ENCODE assay signal across 8 cellular contexts in the genomic region with DNA sequence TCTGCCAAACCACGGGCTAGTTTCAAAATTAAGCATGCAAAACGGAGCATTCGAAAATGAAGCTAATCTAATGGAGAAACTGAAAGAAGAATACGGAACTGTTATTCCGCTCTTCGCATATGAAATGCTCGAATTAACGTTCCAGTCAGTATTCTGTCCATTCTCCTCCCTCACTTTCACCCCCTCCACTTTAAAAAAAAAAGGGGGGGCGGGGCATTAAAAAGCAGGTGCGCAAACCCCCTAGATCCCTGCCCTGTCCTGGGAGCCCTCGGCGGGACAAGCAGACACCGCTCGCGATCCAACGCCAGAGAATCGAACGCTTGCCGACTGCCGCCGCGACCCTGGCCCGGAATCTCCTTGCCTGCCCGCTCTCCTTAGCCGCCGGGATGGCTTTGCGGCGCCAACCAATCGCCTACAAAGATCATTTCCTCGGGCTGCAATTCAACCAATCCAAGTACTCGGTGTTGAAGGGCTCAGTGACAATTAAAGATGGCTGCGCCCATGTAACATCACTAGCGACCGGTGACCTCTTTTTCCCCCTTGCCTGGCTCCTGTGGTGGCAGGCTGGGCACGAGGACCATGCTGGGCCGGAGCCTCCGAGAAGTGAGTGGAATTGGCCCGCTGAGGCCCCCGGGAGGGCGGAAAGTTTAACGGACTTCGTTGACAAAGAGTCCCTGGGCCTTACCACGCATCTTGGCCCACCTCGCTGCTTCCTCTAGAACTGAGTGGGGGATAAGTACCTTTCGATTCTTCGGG. TPM values are rescaled to one million over a fixed set of nuclear protein-coding genes. Genes with fewer than 3 reads are reported as not detected.
DNase-seq lines count a peak whose midpoint lies in the region; ATAC-seq and TF ChIP-seq lines count a peak whose summit lies in the region.

A gene with protein sequence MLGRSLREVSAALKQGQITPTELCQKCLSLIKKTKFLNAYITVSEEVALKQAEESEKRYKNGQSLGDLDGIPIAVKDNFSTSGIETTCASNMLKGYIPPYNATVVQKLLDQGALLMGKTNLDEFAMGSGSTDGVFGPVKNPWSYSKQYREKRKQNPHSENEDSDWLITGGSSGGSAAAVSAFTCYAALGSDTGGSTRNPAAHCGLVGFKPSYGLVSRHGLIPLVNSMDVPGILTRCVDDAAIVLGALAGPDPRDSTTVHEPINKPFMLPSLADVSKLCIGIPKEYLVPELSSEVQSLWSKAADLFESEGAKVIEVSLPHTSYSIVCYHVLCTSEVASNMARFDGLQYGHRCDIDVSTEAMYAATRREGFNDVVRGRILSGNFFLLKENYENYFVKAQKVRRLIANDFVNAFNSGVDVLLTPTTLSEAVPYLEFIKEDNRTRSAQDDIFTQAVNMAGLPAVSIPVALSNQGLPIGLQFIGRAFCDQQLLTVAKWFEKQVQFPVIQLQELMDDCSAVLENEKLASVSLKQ (plus strand): TSS at position 476 of the 756 bp plus-strand sequence. CDS start 104 bp downstream, at position 580.
RTN4IP1 (minus strand) TSS at position 396 of the 756 bp plus-strand sequence. CDS start 477 bp downstream, outside the sequence.

- no peaks in the 10 kb centered on the region for H3K27me3 ChIP-seq in kidney epithelial cell (ENCODE audit: control insufficient read depth, insufficient read depth, low read length)

- H3K4me3 Mint-ChIP-seq in chondrocyte (ENCODE audit: unreplicated experiment): peak within 1 kb of the TSS; percentile 89

- H3K36me3 ChIP-seq in kidney epithelial cell (ENCODE audit: control insufficient read depth, insufficient read depth, low read length): no peaks in the 10 kb centered on the region

- peak; percentile 48 for TF ChIP-seq POLR2A in GM19099 (IDR thresholded peaks at IDR 0.05; ENCODE audit: extremely low read depth, insufficient read length, low read depth)

- TF ChIP-seq CTCF in chondrocyte (IDR thresholded peaks at IDR 0.05): no peak
- no peak for TF ChIP-seq CTCF in kidney epithelial cell (IDR thresholded peaks at IDR 0.05; ENCODE audit: insufficient read depth, low read length, poor library complexity, severe bottlenecking)

- peak; percentile 83 for ATAC-seq in HG03378 (IDR thresholded peaks at IDR 0.05; ENCODE audit: unreplicated experiment)

- no peaks in the 10 kb centered on the region for H3K9me3 Mint-ChIP-seq in chondrocyte (ENCODE audit: low read depth)

- peak within 1 kb of the TSS; percentile 94 for H3K27ac Mint-ChIP-seq in chondrocyte (ENCODE audit: unreplicated experiment)

- DNase-seq in Ammon's horn (ENCODE audit: low spot score): peak; percentile 94
- peak; percentile 67 for DNase-seq in NCI-H510A (lab: John Stamatoyannopoulos, UW)
- peak; percentile 71 to 74 for DNase-seq in activated CD4-positive, alpha-beta T cell treated with anti-CD3 and anti-CD28 coated beads for 24 hours (ENCODE audit: low read depth in 2 of 2)
- DNase-seq in chondrocyte (ENCODE audit: low spot score): no peak
- peak; percentile 65 for DNase-seq in kidney epithelial cell (ENCODE audit: low read depth)
- DNase-seq in stimulated activated CD4-positive, alpha-beta T cell treated with anti-CD3 and anti-CD28 coated beads, Interleukin-15, amount 100 ng/mL, for 48 hours (ENCODE audit: low read depth in 2 of 2): peak; percentile 70 to 74

- H3K36me3 Mint-ChIP-seq in chondrocyte (ENCODE audit: low read depth): no peaks in the 10 kb centered on the region

- H3K4me3 ChIP-seq in kidney epithelial cell (ENCODE audit: low read depth, low read length): peak within 1 kb of the TSS; percentile 67

- H3K27me3 Mint-ChIP-seq in chondrocyte (ENCODE audit: low read depth): no peaks in the 10 kb centered on the region

- peaks cover 27% of the 10 kb centered on the region for H3K4me1 Mint-ChIP-seq in chondrocyte (ENCODE audit: low read depth)

RNA-seq across cellular contexts. Expression of the first gene that starts in this region (rescaled TPM):
- total RNA-seq in chondrocyte (8.6 to 12.5 TPM (median 9.7 TPM) in 3 replicates), kidney epithelial cell (18.4 and 19.6 TPM in 2 replicates)

RNA-seq across cellular contexts. Expression of gene RTN4IP1, which starts in this region (rescaled TPM):
- total RNA-seq in chondrocyte (3.5 to 6.0 TPM (median 3.7 TPM) in 3 replicates), kidney epithelial cell (6.8 and 8.2 TPM in 2 replicates)
